In genomic region chr2:127630409-127631183, GRCh38 we compare ENCODE assay signal across 25 cellular contexts. TPM values are rescaled to one million over a fixed set of nuclear protein-coding genes. Genes with fewer than 3 reads are reported as not detected.
A peak's percentile ranks its signal among the peaks of the same experiment; 100 is the strongest.
DNase-seq lines count a peak whose midpoint lies in the region; ATAC-seq and TF ChIP-seq lines count a peak whose summit lies in the region.
"Had no signal": no experiment of that assay in that cellular context is flagged by ENCODE, and none has a peak within 500 bp of the region (broad histone marks: within the 10 kb centered on the region; RNA-seq: fewer than 3 reads in every experiment).

No MANE protein-coding gene starts in this region.

- no peaks in the 10 kb centered on the region for H3K27me3 ChIP-seq in DND-41 (ENCODE audit: insufficient read depth, low read length, poor library complexity)
- no peaks in the 10 kb centered on the region for H3K27me3 ChIP-seq in Loucy (ENCODE audit: insufficient read depth, low read length, poor library complexity, severe bottlenecking)
- H3K27me3 ChIP-seq in right cardiac atrium (ENCODE audit: control insufficient read depth, insufficient read depth), result no peaks in the 10 kb centered on the region
- H3K27me3 ChIP-seq in sigmoid colon, result no peaks in the 10 kb centered on the region
- H3K27me3 ChIP-seq in GM23248 (replicated peaks; ENCODE audit: insufficient read depth), result no peaks in the 10 kb centered on the region
- H3K27me3 ChIP-seq: MG63 had no signal

- H3K4me2 ChIP-seq in DND-41 (ENCODE audit: insufficient read depth, low read length), result no peak overlapping the region
- no peak overlapping the region for H3K4me2 ChIP-seq in Loucy (ENCODE audit: low read depth, low read length, poor library complexity, severe bottlenecking)
- no peak overlapping the region for H3K4me2 ChIP-seq in GM23248 (ENCODE audit: unreplicated experiment)

- TF ChIP-seq POLR2A in sigmoid colon (IDR thresholded peaks at IDR 0.05), result no peak

- H3K36me3 ChIP-seq in DND-41 (ENCODE audit: insufficient read depth, low read length) (peaks cover 60% of the 10 kb centered on the region), Loucy (ENCODE audit: insufficient read depth, low read length) (no peaks in the 10 kb centered on the region), sigmoid colon (no peaks in the 10 kb centered on the region), GM23248 (ENCODE audit: low read depth) (no peaks in the 10 kb centered on the region)
- H3K36me3 ChIP-seq: MG63 had no signal

- H3K79me2 ChIP-seq in DND-41 (ENCODE audit: insufficient read depth, low read length) (0 out of 2 replicates have a peak, but pooled peaks cover under 1% of the 10 kb centered on the region), Loucy (ENCODE audit: insufficient read depth, low read length) (no peaks in the 10 kb centered on the region; the same call in 1 of the 2 replicates), GM23248 (ENCODE audit: insufficient read depth) (no peaks in the 10 kb centered on the region)
- H3K79me2 ChIP-seq: parathyroid adenoma had no signal

- in situ Hi-C loops in GM23248 (cut with MboI), result no loop called here

- no peaks in the 10 kb centered on the region for H3K9me3 ChIP-seq in DND-41 (ENCODE audit: insufficient read depth, low read length, severe bottlenecking)
- no peaks in the 10 kb centered on the region for H3K9me3 ChIP-seq in Loucy (ENCODE audit: insufficient read depth, low read depth, low read length)
- no peaks in the 10 kb centered on the region for H3K9me3 ChIP-seq in right cardiac atrium (ENCODE audit: control insufficient read depth, low read length)
- no peaks in the 10 kb centered on the region for H3K9me3 ChIP-seq in sigmoid colon
- H3K9me3 ChIP-seq in GM23248 (ENCODE audit: low read depth), result no peaks in the 10 kb centered on the region
- H3K9me3 ChIP-seq: MG63 had no signal

- H3K4me3 ChIP-seq in DND-41 (ENCODE audit: low read depth in 1 of 2, low read length in 2 of 2), result no peak overlapping the region
- H3K4me3 ChIP-seq in Loucy (ENCODE audit: low read length, poor library complexity, severe bottlenecking), result no peak overlapping the region
- H3K4me3 ChIP-seq in right cardiac atrium (ENCODE audit: low read length), result no peak overlapping the region
- no peak overlapping the region for H3K4me3 ChIP-seq in sigmoid colon
- no peak overlapping the region for H3K4me3 ChIP-seq in GM23248
- H3K4me3 ChIP-seq: MG63 had no signal

- H2AFZ ChIP-seq in DND-41 (ENCODE audit: low read depth, low read length) (no peak overlapping the region), Loucy (ENCODE audit: low read length) (no peak overlapping the region), GM23248 (no peak overlapping the region)
- H2AFZ ChIP-seq: parathyroid adenoma had no signal

- WGBS in right cardiac atrium, result 75% methylated on average over 13 of the region's 13 CpGs
- 75 to 82% methylated on average over 13 of the region's 13 CpGs for WGBS in sigmoid colon, 2 donors
- 68 to 70% methylated on average over 8 to 13 of the region's 13 CpGs for WGBS in GM23248 (ENCODE audit: low coverage in 1 of 2, low lambda C conversion rate in 2 of 2, missing lambda C conversion rate in 2 of 2), 2 experiments

- H3K9ac ChIP-seq in DND-41 (ENCODE audit: low read depth, low read length) (peak overlapping the region; percentile 32), Loucy (ENCODE audit: low read depth, low read length, poor library complexity, severe bottlenecking) (peak overlapping the region; percentile 33), GM23248 (no peak overlapping the region)
- H3K9ac ChIP-seq: parathyroid adenoma had no signal

- no peaks in the 10 kb centered on the region for H3K9me2 ChIP-seq in Loucy (replicated peaks; ENCODE audit: low read depth, low read length)
- no peaks in the 10 kb centered on the region for H3K9me2 ChIP-seq in GM23248 (ENCODE audit: insufficient read depth)

- POLR2A ChIA-PET in RWPE1 (lab: Yijun Ruan, JAX; ENCODE audit: low non-redundant PET), result no interaction called here

- peak overlapping the region; percentile 97 for H3K27ac ChIP-seq in DND-41 (ENCODE audit: low read length)
- no peak overlapping the region for H3K27ac ChIP-seq in right cardiac atrium (ENCODE audit: low read length)
- H3K27ac ChIP-seq in sigmoid colon, result peak overlapping the region in 3 of 4 donors; percentile 89 to 97 (median 96)
- no peak overlapping the region for H3K27ac ChIP-seq in RWPE1
- H3K27ac ChIP-seq in GM23248, result no peak overlapping the region
- H3K27ac ChIP-seq: parathyroid adenoma had no signal

- TF ChIP-seq CTCF in DND-41 (IDR thresholded peaks at IDR 0.05; ENCODE audit: borderline replicate concordance, extremely low read depth, low read length, poor library complexity, severe bottlenecking), result no peak
- no peak for TF ChIP-seq CTCF in Loucy (conservative IDR thresholded peaks at IDR 0.05; ENCODE audit: low read length)
- TF ChIP-seq CTCF in sigmoid colon (IDR thresholded peaks at IDR 0.05), result no peak
- TF ChIP-seq CTCF in RWPE1 (conservative IDR thresholded peaks at IDR 0.05; ENCODE audit: low read depth), result no peak

- H3F3A ChIP-seq in Loucy (ENCODE audit: low read depth), result no peaks in the 10 kb centered on the region
- no peaks in the 10 kb centered on the region for H3F3A ChIP-seq in GM23248 (ENCODE audit: insufficient read depth)

- CTCF ChIA-PET in RWPE1 (lab: Yijun Ruan, JAX), result interaction anchor here (0.5 kb wide), 1 partner anchor 16 kb away, joined by 3 read pairs; no protein-coding TSS in a partner anchor

- H3K4me1 ChIP-seq in DND-41 (ENCODE audit: insufficient read depth, low read length), result peaks cover 78% of the 10 kb centered on the region
- peaks cover 30% of the 10 kb centered on the region for H3K4me1 ChIP-seq in Loucy (ENCODE audit: insufficient read depth, low read length, poor library complexity, severe bottlenecking)
- H3K4me1 ChIP-seq in right cardiac atrium (ENCODE audit: control insufficient read depth, insufficient read depth, low read length), result peaks cover 11% of the 10 kb centered on the region
- peaks cover 0 to 71% (median 56%) of the 10 kb centered on the region in 4 donors for H3K4me1 ChIP-seq in sigmoid colon
- no peaks in the 10 kb centered on the region for H3K4me1 ChIP-seq in GM23248 (ENCODE audit: insufficient read depth)
- H3K4me1 ChIP-seq: parathyroid adenoma had no signal

- TF ChIP-seq EP300 in sigmoid colon (IDR thresholded peaks at IDR 0.05), result no peak

- ATAC-seq in DND-41 (ENCODE audit: insufficient read depth, low read depth) (peak; percentile 4; the same call in 2 of the 3 replicates), right cardiac atrium (peak; percentile 1 to 7)
- ATAC-seq: activated CD8-positive, alpha-beta T cell treated with anti-CD3 and anti-CD28 coated beads for 36 hours had no signal

- intact Hi-C loops in right cardiac atrium (cut with DNase I), result no loop called here
- intact Hi-C loops in sigmoid colon (cut with DNase I), result loop anchor here (10.0 kb wide), 1 partner anchor 54 kb away; no protein-coding TSS in a partner anchor

- no peaks in the 10 kb centered on the region for H4K20me1 ChIP-seq in DND-41 (ENCODE audit: insufficient read depth, low read length)
- no peaks in the 10 kb centered on the region for H4K20me1 ChIP-seq in Loucy (ENCODE audit: insufficient read depth, low read length, poor library complexity, severe bottlenecking)
- no peaks in the 10 kb centered on the region for H4K20me1 ChIP-seq in GM23248 (ENCODE audit: insufficient read depth)

- DNase-seq in DND-41, result no peak
- DNase-seq in right cardiac atrium, result peak; percentile 36 to 65 (median 60)
- peak; percentile 75 for DNase-seq in sigmoid colon
- DNase-seq in T-helper 2 cell, result no peak
- DNase-seq in AG08396 (ENCODE audit: low spot score), result no peak
- no peak for DNase-seq in RWPE1 (ENCODE audit: low spot score)
- DNase-seq in GM23248, result no peak
- DNase-seq: activated CD8-positive, alpha-beta T cell treated with anti-CD3 and anti-CD28 coated beads for 36 hours; activated naive CD4-positive, alpha-beta T cell treated with Interleukin-2 at 50 U/mL for 16 hours; activated T-cell treated with anti-CD3 and anti-CD28 coated beads, Interleukin-2, amount 50 U/mL, for 1 hour; anterior cingulate cortex; Calu3; central memory CD4-positive, alpha-beta T cell; foreskin fibroblast; MG63; NCI-H1436 treated with DMSO at 0.1 percent for 48 hours; NCI-H2171; NCI-H524 treated with DMSO at 0.1 percent for 48 hours; SHP77; stimulated activated CD4-positive, alpha-beta T cell treated with anti-CD3 and anti-CD28 coated beads, Interleukin-1b, Interleukin-23, amount 100 ng/mL, for 48 hours had no signal

RNA-seq across cellular contexts. Expression of gene GPR17, which starts 15.4 kb away (rescaled TPM):
- total RNA-seq in right cardiac atrium (under 1 TPM in 2 of 4 donors, not detected in 2; 0.31 to 0.40 TPM), sigmoid colon (1 to 10 TPM in 1 of 4 donors, under 1 TPM in 2, not detected in 1; 0.36 to 1.4 (median 0.66) TPM)
- polyA plus RNA-seq in right cardiac atrium (4.0 TPM), sigmoid colon (under 1 TPM in 2 of 3 donors, not detected in 1; 0.48 to 0.60 TPM), GM23248 (2016; fragmentation: Nextera tagmentation; extraction: Ambion mirVana) (0.11 TPM in 1 of 2 replicates, not detected in the other)
- not detected in 2 replicates for total RNA-seq in GM23248 (2014; rRNA removed; shearing (Covaris generic))
- total RNA-seq: activated CD8-positive, alpha-beta T cell treated with anti-CD3 and anti-CD28 coated beads for 36 hours; Calu3; epithelial cell of proximal tubule; lung microvascular endothelial cell had no signal
- polyA plus RNA-seq: keratinocyte had no signal

RNA-seq across cellular contexts. Expression of gene LIMS2, which starts 44.7 kb away (rescaled TPM):
- 100 to 1,000 TPM; 163 to 224 (median 209) TPM for total RNA-seq in right cardiac atrium
- polyA plus RNA-seq in right cardiac atrium, result 178 TPM
- total RNA-seq in sigmoid colon, result 100 to 1,000 TPM; 125 to 357 (median 195) TPM
- 10 to 100 TPM in 2 of 3 donors, 1 to 10 TPM in 1; 3.2 to 40.6 (median 17.4) TPM for polyA plus RNA-seq in sigmoid colon
- total RNA-seq in GM23248 (2014; rRNA removed; shearing (Covaris generic)), result 3.8 and 7.2 TPM in 2 replicates
- polyA plus RNA-seq in GM23248 (2016; fragmentation: Nextera tagmentation; extraction: Ambion mirVana), result 30.4 and 33.7 TPM in 2 replicates
- polyA plus RNA-seq: keratinocyte had no signal

Comparison
In these comparisons a context has a peak if more than half of its experiments do, and no peak if none do; other contexts are left out.
1. DNase-seq: peak in right cardiac atrium (3 of 3) and sigmoid colon (single experiment); none in DND-41 (single experiment), T-helper 2 cell (0 of 5), AG08396 (single experiment), RWPE1 (single experiment) and GM23248 (single experiment).
2. H3K27ac ChIP-seq: peak in DND-41 (single experiment) and sigmoid colon (3 of 4); none in right cardiac atrium (single experiment), RWPE1 (single experiment) and GM23248 (single experiment).
3. RNA of gene LIMS2, which starts 44.7 kb away (total RNA-seq): 125 to 357 TPM in sigmoid colon and 163 to 224 TPM in right cardiac atrium; 3.8 to 7.2 TPM in GM23248; every median in the first group is over 10 times any median in the second.